In genomic region chr10:102245932-102246251, GRCh38 we compare ENCODE assay signal across 9 cellular contexts. TPM values are rescaled to one million over a fixed set of nuclear protein-coding genes. Genes with fewer than 3 reads are reported as not detected.
DNase-seq lines count a peak whose midpoint lies in the region; ATAC-seq and TF ChIP-seq lines count a peak whose summit lies in the region.
"Had no signal": no experiment of that assay in that cellular context is flagged by ENCODE, and none has a peak within 500 bp of the region (broad histone marks: within the 10 kb centered on the region; RNA-seq: fewer than 3 reads in every experiment).

No MANE protein-coding gene starts in this region.

- H3K36me3 Mint-ChIP-seq in stimulated activated naive CD8-positive, alpha-beta T cell treated with anti-CD3 and anti-CD28 coated beads, Interleukin-15, Interleukin-2, amounts not matched to agents 100 ng/mL and 50 ng/mL, for 24 hours (ENCODE audit: low read depth): peaks cover 19% of the 10 kb centered on the region

- H3K27me3 Mint-ChIP-seq in stimulated activated naive CD8-positive, alpha-beta T cell treated with anti-CD3 and anti-CD28 coated beads, Interleukin-15, Interleukin-2, amounts not matched to agents 100 ng/mL and 50 ng/mL, for 24 hours: peaks cover 12% of the 10 kb centered on the region

- DNase-seq in stimulated activated naive CD8-positive, alpha-beta T cell treated with anti-CD3 and anti-CD28 coated beads, Interleukin-15, Interleukin-2, amounts not matched to agents 100 U/mL and 50 U/mL, for 24 hours: no peak
- DNase-seq in breast epithelium (ENCODE audit: low spot score in 2 of 2) (no peak), aorta (no peak), OCI-M2 (lab: John Stamatoyannopoulos, UW; ENCODE audit: unreplicated experiment) (no peak)
- DNase-seq in activated effector memory CD4-positive, alpha-beta T cell treated with anti-CD3 and anti-CD28 coated beads, Interleukin-2, amount 50 U/mL, for 16 hours: no peak

- peaks cover 9 to 27% of the 10 kb centered on the region in 2 donors for H3K4me1 ChIP-seq in breast epithelium
- H3K4me1 ChIP-seq in mesodermal cell (ENCODE audit: control insufficient read depth, insufficient read depth, low read length, poor library complexity, severe bottlenecking): peaks cover 18% of the 10 kb centered on the region
- H3K4me1 ChIP-seq in aorta (ENCODE audit: control insufficient read depth in 1 of 2, insufficient read depth in 2 of 2, low read length in 2 of 2): peaks cover 8% of the 10 kb centered on the region in 2 donors

- H3K4me1 Mint-ChIP-seq in stimulated activated naive CD8-positive, alpha-beta T cell treated with anti-CD3 and anti-CD28 coated beads, Interleukin-15, Interleukin-2, amounts not matched to agents 100 ng/mL and 50 ng/mL, for 24 hours (ENCODE audit: low read depth): peaks cover 54% of the 10 kb centered on the region

- H3K36me3 ChIP-seq in breast epithelium: no peaks in the 10 kb centered on the region
- H3K36me3 ChIP-seq in mesodermal cell (ENCODE audit: control insufficient read depth, insufficient read depth, low read length): peaks cover 30% of the 10 kb centered on the region
- no peaks in the 10 kb centered on the region for H3K36me3 ChIP-seq in aorta (ENCODE audit: control insufficient read depth in 1 of 2, insufficient read depth in 2 of 2, low read length in 1 of 2)

- intact Hi-C loops in breast epithelium (cut with DNase I; ENCODE audit: low total_unique reads) (no loop called here), aorta (cut with DNase I) (no loop called here)

- H3K9me3 ChIP-seq in breast epithelium: no peaks in the 10 kb centered on the region
- no peaks in the 10 kb centered on the region for H3K9me3 ChIP-seq in mesodermal cell (ENCODE audit: control insufficient read depth, low read length)
- H3K9me3 ChIP-seq in aorta (ENCODE audit: control insufficient read depth, low read length): no peaks in the 10 kb centered on the region

- ATAC-seq in stimulated activated naive CD8-positive, alpha-beta T cell treated with anti-CD3 and anti-CD28 coated beads, Interleukin-15, Interleukin-2, amounts not matched to agents 100 U/mL and 50 U/mL, for 24 hours: no peak
- ATAC-seq in aorta (ENCODE audit: low FRiP score) (no peak), GM18502 (IDR thresholded peaks at IDR 0.05; ENCODE audit: poor library complexity, unreplicated experiment) (no peak)

- peak overlapping the region; percentile 88 to 93 for H3K27ac ChIP-seq in breast epithelium
- peak overlapping the region; percentile 90 for H3K27ac ChIP-seq in mesodermal cell (ENCODE audit: low read depth, low read length, severe bottlenecking)
- peak overlapping the region in 1 of 2 donors; percentile 81 for H3K27ac ChIP-seq in aorta (ENCODE audit: low read depth in 1 of 2, low read length in 2 of 2)

- no peaks in the 10 kb centered on the region for H3K9me3 Mint-ChIP-seq in stimulated activated naive CD8-positive, alpha-beta T cell treated with anti-CD3 and anti-CD28 coated beads, Interleukin-15, Interleukin-2, amounts not matched to agents 100 ng/mL and 50 ng/mL, for 24 hours

- H3K4me3 Mint-ChIP-seq in stimulated activated naive CD8-positive, alpha-beta T cell treated with anti-CD3 and anti-CD28 coated beads, Interleukin-15, Interleukin-2, amounts not matched to agents 100 ng/mL and 50 ng/mL, for 24 hours: peak overlapping the region; percentile 99

- H3K4me3 ChIP-seq in breast epithelium (peak overlapping the region; percentile 76 to 90 (median 76)), mesodermal cell (ENCODE audit: extremely low read depth, insufficient read depth, low read length, poor library complexity, severe bottlenecking) (peak overlapping the region; percentile 90), aorta (ENCODE audit: low read length in 2 of 2) (peak overlapping the region; percentile 69 to 95)

- H3K27me3 ChIP-seq in breast epithelium: no peaks in the 10 kb centered on the region
- no peaks in the 10 kb centered on the region for H3K27me3 ChIP-seq in aorta (ENCODE audit: control insufficient read depth in 1 of 2, insufficient read depth in 2 of 2, low read length in 1 of 2)

- H3K27ac Mint-ChIP-seq in stimulated activated naive CD8-positive, alpha-beta T cell treated with anti-CD3 and anti-CD28 coated beads, Interleukin-15, Interleukin-2, amounts not matched to agents 100 ng/mL and 50 ng/mL, for 24 hours: peak overlapping the region; percentile 94

- TF ChIP-seq CTCF in breast epithelium (IDR thresholded peaks at IDR 0.05): no peak

- TF ChIP-seq POLR2A in breast epithelium (IDR thresholded peaks at IDR 0.05): no peak

- WGBS in mesodermal cell (ENCODE audit: insufficient coverage in 2 of 2), 2 experiments: 0% methylated on average over 2 to 3 of the region's 4 CpGs
- WGBS in aorta, 2 donors: 0 to 1% methylated on average over 4 of the region's 4 CpGs

RNA-seq across cellular contexts. Expression of gene GBF1, which starts 0.6 kb away (rescaled TPM):
- 10 to 100 TPM; 25.8 to 32.1 (median 25.9) TPM for total RNA-seq in breast epithelium
- 48.0 TPM for polyA plus RNA-seq in mesodermal cell (2013, experiment 1 of 2)
- 45.4 TPM for polyA plus RNA-seq in mesodermal cell (2013, experiment 2 of 2)
- 10 to 100 TPM; 41.9 to 44.0 TPM for total RNA-seq in aorta
- 10 to 100 TPM in 1 of 2 donors, 1 to 10 TPM in 1; 7.1 to 23.3 TPM for polyA plus RNA-seq in aorta

RNA-seq across cellular contexts. Expression of gene PITX3, which starts 4.6 kb away (rescaled TPM):
- total RNA-seq in breast epithelium (not detected), aorta (not detected)
- polyA plus RNA-seq in mesodermal cell (2013, experiment 1 of 2): 4.1 TPM
- polyA plus RNA-seq in mesodermal cell (2013, experiment 2 of 2): 4.1 TPM
- polyA plus RNA-seq in aorta: under 1 TPM in 1 of 2 donors, not detected in 1; 0.13 TPM
- total RNA-seq: SK-MEL-5 had no signal

RNA-seq across cellular contexts. Expression of gene ELOVL3, which starts 19.8 kb away (rescaled TPM):
- total RNA-seq in breast epithelium (1 to 10 TPM in 1 of 3 donors, under 1 TPM in 2; 0.66 to 2.2 (median 0.88) TPM), aorta (not detected)
- polyA plus RNA-seq in mesodermal cell (2013, experiment 1 of 2): 0.70 TPM
- polyA plus RNA-seq in mesodermal cell (2013, experiment 2 of 2): 0.30 TPM
- not detected for polyA plus RNA-seq in aorta
